In the genomic region with DNA sequence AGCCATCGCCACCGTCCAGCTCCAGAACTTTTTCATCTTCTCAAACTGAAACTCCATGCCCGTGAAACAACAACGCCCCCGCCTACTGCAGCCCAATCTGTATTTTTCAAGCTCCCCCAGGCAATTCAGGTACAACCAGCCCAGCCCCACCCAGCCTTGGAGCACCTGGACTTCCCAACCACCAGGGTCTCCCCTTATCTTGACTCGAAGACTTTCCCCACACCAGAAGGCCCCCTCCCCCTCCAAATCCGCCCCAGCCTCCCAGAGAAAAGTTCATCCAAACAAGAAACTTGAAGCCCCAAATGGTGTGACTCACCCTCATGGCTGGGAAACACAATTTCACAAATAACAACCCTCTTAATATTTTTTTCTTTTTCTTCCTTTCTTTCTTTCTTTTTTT, we compare ENCODE assay signal across 1 cellular context.
TF ChIP-seq lines count a peak whose summit lies in the region.

No MANE protein-coding gene starts in this region.

TF ChIP-seq in WTC11, 78 proteins besides CTCF, POLR2A, EP300 and RAD21 (continued from another document):
- TF ChIP-seq ERG (CRISPR knock-in tag; IDR thresholded peaks at IDR 0.05) (no peak), TP53 (CRISPR knock-in tag; IDR thresholded peaks at IDR 0.05) (no peak), MAX (CRISPR knock-in tag; IDR thresholded peaks at IDR 0.05) (no peak), NFYB (CRISPR knock-in tag; conservative IDR thresholded peaks at IDR 0.05; ENCODE audit: low read depth) (no peak), TEAD4 (CRISPR knock-in tag; IDR thresholded peaks at IDR 0.05) (no peak), ATF2 (CRISPR knock-in tag; IDR thresholded peaks at IDR 0.05; ENCODE audit: borderline replicate concordance, low read depth) (no peak), MYBL2 (CRISPR knock-in tag; IDR thresholded peaks at IDR 0.05) (no peak), AFF4 (CRISPR knock-in tag; IDR thresholded peaks at IDR 0.05; ENCODE audit: borderline replicate concordance) (no peak)
- TF ChIP-seq, protein P1, sequence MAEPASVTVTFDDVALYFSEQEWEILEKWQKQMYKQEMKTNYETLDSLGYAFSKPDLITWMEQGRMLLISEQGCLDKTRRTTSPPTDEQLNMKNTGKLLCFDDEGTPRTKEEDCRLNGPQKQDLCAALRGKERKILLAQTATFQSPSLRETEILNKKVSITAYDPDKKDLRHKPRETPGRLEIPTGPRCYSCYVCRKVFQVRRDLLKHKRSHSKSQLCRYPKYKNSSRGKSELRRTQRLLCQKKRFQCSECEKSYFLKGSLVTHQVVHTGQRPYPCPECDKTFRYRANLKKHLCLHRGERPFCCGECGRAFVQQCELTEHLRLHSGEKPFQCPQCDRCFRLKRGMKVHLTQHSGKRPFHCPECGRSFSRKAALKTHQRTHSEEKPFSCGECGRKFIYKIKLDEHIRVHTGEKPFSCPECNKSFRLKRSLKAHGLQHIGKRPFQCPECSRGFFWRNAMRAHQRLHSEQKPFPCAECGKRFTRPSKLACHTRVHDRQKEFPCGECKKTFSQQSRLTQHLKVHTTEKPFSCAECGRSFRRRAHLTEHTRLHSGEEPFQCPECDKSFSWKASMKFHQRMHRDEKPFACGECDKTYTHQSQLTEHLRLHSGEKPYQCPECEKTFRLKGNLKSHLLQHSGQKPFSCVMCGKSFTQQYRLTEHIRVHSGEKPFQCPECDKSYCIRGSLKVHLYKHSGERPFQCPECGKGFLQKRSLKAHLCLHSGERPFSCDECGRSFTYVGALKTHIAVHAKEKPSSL (CRISPR knock-in tag; conservative IDR thresholded peaks at IDR 0.05), result no peak
